8 cellular contexts compared by ENCODE assay signal in genomic region chr11:112881461-112881860, GRCh38.
DNase-seq lines count a peak whose midpoint lies in the region; ATAC-seq and TF ChIP-seq lines count a peak whose summit lies in the region.

No MANE protein-coding gene starts in this region.

- H3K9me3 ChIP-seq in esophagus (ENCODE audit: control insufficient read depth in 2 of 2, insufficient read depth in 1 of 2, low read depth in 1 of 2, low read length in 1 of 2) (peaks cover 0 to 2% of the 10 kb centered on the region in 2 donors), uterus (no peaks in the 10 kb centered on the region)

- H3K9me3 Mint-ChIP-seq in activated CD4-positive, alpha-beta T cell treated with anti-CD3 and anti-CD28 coated beads for 36 hours (ENCODE audit: low read depth), result no peaks in the 10 kb centered on the region

- CTCF ChIA-PET in activated CD4-positive, alpha-beta T cell treated with anti-CD3 and anti-CD28 coated beads for 36 hours (lab: Charles Lee), result no interaction called here

- H3K4me1 Mint-ChIP-seq in activated CD4-positive, alpha-beta T cell treated with anti-CD3 and anti-CD28 coated beads for 36 hours, result no peaks in the 10 kb centered on the region

- no peak overlapping the region for H3K27ac Mint-ChIP-seq in activated CD4-positive, alpha-beta T cell treated with anti-CD3 and anti-CD28 coated beads for 36 hours

- no peaks in the 10 kb centered on the region for H3K36me3 Mint-ChIP-seq in activated CD4-positive, alpha-beta T cell treated with anti-CD3 and anti-CD28 coated beads for 36 hours (ENCODE audit: low read depth)

- H3K27me3 ChIP-seq in esophagus (ENCODE audit: control insufficient read depth in 1 of 2, insufficient read depth in 2 of 2, low read length in 2 of 2) (peaks cover 0 to 1% of the 10 kb centered on the region in 2 donors), uterus (no peaks in the 10 kb centered on the region)

- no peaks in the 10 kb centered on the region for H3K4me1 ChIP-seq in esophagus (ENCODE audit: control insufficient read depth in 2 of 2, insufficient read depth in 2 of 2, low read length in 1 of 2)
- H3K4me1 ChIP-seq in uterus, result peaks cover 0 to 3% of the 10 kb centered on the region in 2 donors

- POLR2A ChIA-PET in activated CD4-positive, alpha-beta T cell treated with anti-CD3 and anti-CD28 coated beads for 36 hours (lab: Charles Lee), result no interaction called here

- no peaks in the 10 kb centered on the region for H3K36me3 ChIP-seq in esophagus (ENCODE audit: control insufficient read depth in 2 of 2, insufficient read depth in 2 of 2, low read length in 1 of 2)
- H3K36me3 ChIP-seq in uterus, result no peaks in the 10 kb centered on the region

- 18 to 34% methylated on average over 17 of the region's 17 CpGs for WGBS in esophagus, 2 donors

- peak; percentile 44 for DNase-seq in EH (ENCODE audit: low read depth)
- peak; percentile 79 to 94 for DNase-seq in NCI-H526 (lab: John Stamatoyannopoulos, UW)
- DNase-seq in midbrain (lab: John Stamatoyannopoulos, UW), result peak; percentile 95
- peak; percentile 60 to 68 for DNase-seq in uterus
- no peak for DNase-seq in CD1c-positive myeloid dendritic cell (ENCODE audit: extremely low spot score)
- DNase-seq in activated CD4-positive, alpha-beta T cell treated with anti-CD3 and anti-CD28 coated beads for 36 hours, result no peak
- no peak for DNase-seq in cortex of kidney (lab: John Stamatoyannopoulos, UW)

- intact Hi-C loops in uterus (cut with DNase I; ENCODE audit: low total_unique reads), result no loop called here
- intact Hi-C loops in activated CD4-positive, alpha-beta T cell treated with anti-CD3 and anti-CD28 coated beads for 36 hours (cut with DNase I, micrococcal nuclease), result no loop called here

- TF ChIP-seq POLR2A in uterus (IDR thresholded peaks at IDR 0.05), result peak in 1 of 2 donors; percentile 24

- ATAC-seq in activated CD4-positive, alpha-beta T cell treated with anti-CD3 and anti-CD28 coated beads for 36 hours, result no peak

- H3K4me3 Mint-ChIP-seq in activated CD4-positive, alpha-beta T cell treated with anti-CD3 and anti-CD28 coated beads for 36 hours, result no peak overlapping the region

- peak overlapping the region in 1 of 2 donors; percentile 1 for H3K27ac ChIP-seq in esophagus (ENCODE audit: low read depth in 2 of 2, low read length in 1 of 2)
- H3K27ac ChIP-seq in uterus, result peak overlapping the region in 1 of 2 donors; percentile 45

- TF ChIP-seq CTCF in uterus (IDR thresholded peaks at IDR 0.05), result no peak

- no peaks in the 10 kb centered on the region for H3K27me3 Mint-ChIP-seq in activated CD4-positive, alpha-beta T cell treated with anti-CD3 and anti-CD28 coated beads for 36 hours

- H3K4me3 ChIP-seq in esophagus (ENCODE audit: low read depth in 1 of 2, low read length in 2 of 2) (peak overlapping the region; percentile 23 to 39), uterus (peak overlapping the region; percentile 12 to 32)

Comparison
In these comparisons a context has a peak if more than half of its experiments do, and no peak if none do; other contexts are left out.
1. DNase-seq: peak in EH (single experiment), NCI-H526 (2 of 2), midbrain (single experiment) and uterus (2 of 2); none in CD1c-positive myeloid dendritic cell (single experiment), activated CD4-positive, alpha-beta T cell treated with anti-CD3 and anti-CD28 coated beads for 36 hours (single experiment) and cortex of kidney (single experiment).